In the genomic region with DNA sequence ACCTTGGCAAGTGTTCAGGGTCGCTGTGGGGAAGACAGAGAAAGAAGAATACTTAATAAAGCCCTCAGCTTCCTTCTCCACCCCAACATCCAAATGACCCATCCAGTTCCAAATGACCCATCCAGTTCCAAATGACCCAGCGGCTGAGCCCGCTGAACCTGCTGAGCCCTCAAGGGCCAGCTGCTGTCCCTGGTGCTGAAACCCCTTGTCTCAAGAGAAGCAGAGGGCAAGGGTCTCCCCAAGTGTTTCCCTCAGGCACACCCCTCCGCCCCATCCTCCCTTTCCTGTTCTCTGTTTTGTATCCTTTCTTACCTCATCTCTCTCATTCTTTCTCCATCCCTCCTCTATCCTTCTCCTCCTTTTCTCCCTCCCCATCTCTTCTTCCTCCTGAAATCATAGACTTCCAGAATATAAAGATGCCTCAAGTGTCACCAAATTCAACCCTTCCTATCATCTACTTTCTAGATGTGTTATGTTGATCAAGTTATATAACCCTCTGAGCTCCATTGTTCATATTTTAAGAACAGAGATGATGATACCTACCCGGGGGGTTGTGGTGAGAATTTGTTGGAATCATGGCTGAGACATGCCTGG, we compare ENCODE assay signal across 12 cellular contexts. TPM values are rescaled to one million over a fixed set of nuclear protein-coding genes. Genes with fewer than 3 reads are reported as not detected.
DNase-seq lines count a peak whose midpoint lies in the region; ATAC-seq, FAIRE-seq and TF ChIP-seq lines count a peak whose summit lies in the region.
"Had no signal": no experiment of that assay in that cellular context is flagged by ENCODE, and none has a peak within 500 bp of the region (broad histone marks: within the 10 kb centered on the region; RNA-seq: fewer than 3 reads in every experiment).

No MANE protein-coding gene starts in this region.

- no peaks in the 10 kb centered on the region for H3K4me1 ChIP-seq in breast epithelium
- H3K4me1 ChIP-seq in OCI-LY7 (ENCODE audit: insufficient read depth, low read length, poor library complexity, severe bottlenecking), result no peaks in the 10 kb centered on the region
- H3K4me1 ChIP-seq in H1 (replicated peaks in 1 of 4; ENCODE audit: control insufficient read depth in 3 of 4, insufficient read depth in 4 of 4, low read length in 3 of 4), result peaks cover 7 to 15% (median 9%) of the 10 kb centered on the region in 4 experiments
- H3K4me1 ChIP-seq: suprapubic skin had no signal

- no peak overlapping the region for H2BK5ac ChIP-seq in H1 (ENCODE audit: low read depth, low read length)

- H3K4me3 ChIP-seq in breast epithelium, result no peak overlapping the region
- no peak overlapping the region for H3K4me3 ChIP-seq in OCI-LY7 (ENCODE audit: low read depth, low read length, poor library complexity, severe bottlenecking)
- H3K4me3 ChIP-seq in H1 (ENCODE audit: extremely low read depth in 1 of 4, insufficient read depth in 2 of 4, low read depth in 3 of 4, low read length in 4 of 4), result no peak overlapping the region
- H3K4me3 ChIP-seq: suprapubic skin had no signal

- no peaks in the 10 kb centered on the region for H3K79me1 ChIP-seq in H1 (ENCODE audit: low read depth, low read length)

- H3K27ac ChIP-seq in breast epithelium, result no peak overlapping the region
- H3K27ac ChIP-seq in OCI-LY7 (ENCODE audit: low read depth, low read length, poor library complexity, severe bottlenecking), result no peak overlapping the region
- no peak overlapping the region for H3K27ac ChIP-seq in H1 (ENCODE audit: low read depth, low read length)
- H3K27ac ChIP-seq: suprapubic skin had no signal

- TF ChIP-seq EP300 in H1 (IDR thresholded peaks at IDR 0.05; ENCODE audit: borderline replicate concordance in 1 of 2, low read depth in 2 of 2, low read length in 2 of 2), result no peak

- TF ChIP-seq POLR2A in breast epithelium (IDR thresholded peaks at IDR 0.05), result no peak
- TF ChIP-seq POLR2A in H1 (IDR thresholded peaks at IDR 0.05; ENCODE audit: control extremely low read depth in 1 of 2, low read depth in 2 of 2, low read length in 2 of 2), result no peak

- DNase-seq in T47D (ENCODE audit: low read depth in 1 of 2, low spot score in 1 of 2) (peak; percentile 34 to 74), breast epithelium (ENCODE audit: low spot score in 2 of 2) (no peak), OCI-LY7 (ENCODE audit: low spot score) (peak; percentile 21), H1 (ENCODE audit: low read depth in 1 of 2, low spot score in 2 of 2) (peak; percentile 27 to 87), renal cortical epithelial cell (ENCODE audit: low read depth) (peak; percentile 14), NK-92 (lab: John Stamatoyannopoulos, UW; ENCODE audit: unreplicated experiment) (no peak)
- DNase-seq: NCI-H2081 had no signal

- no peak for ATAC-seq in HG03159 (IDR thresholded peaks at IDR 0.05; ENCODE audit: unreplicated experiment)
- no peak for ATAC-seq in GM21360 (IDR thresholded peaks at IDR 0.05; ENCODE audit: unreplicated experiment)

- no peak overlapping the region for H3K18ac ChIP-seq in H1 (ENCODE audit: extremely low read depth, low read length)

- H4K8ac ChIP-seq in H1 (ENCODE audit: extremely low read depth, insufficient read depth, low read length), result no peak overlapping the region

- no peak overlapping the region for H2BK20ac ChIP-seq in H1 (ENCODE audit: low read length)

- H3K79me2 ChIP-seq in OCI-LY7 (ENCODE audit: insufficient read depth, low read depth, low read length) (no peaks in the 10 kb centered on the region), H1 (ENCODE audit: control insufficient read depth in 1 of 2, insufficient read depth in 2 of 2, low read length in 2 of 2) (no peaks in the 10 kb centered on the region)

- WGBS in H1 (ENCODE audit: extremely low coverage in 1 of 2, insufficient coverage in 1 of 2, insufficient read length in 1 of 2, insufficient replicate concordance in 2 of 2, low coverage in 1 of 2, low lambda C conversion rate in 2 of 2, missing lambda C conversion rate in 1 of 2), 2 experiments, result 37% methylated on average over 5 of the region's 5 CpGs; no CpG with 5 or more reads in 1 of the 2 experiments

- in situ Hi-C loops in T47D (cut with HindIII; ENCODE audit: low pct_unique_long_range_greater_than_20kb, low sequenced_read_pairs), result no loop called here

- no peak overlapping the region for H3K14ac ChIP-seq in H1 (ENCODE audit: insufficient read length)

- no peak overlapping the region for H3K56ac ChIP-seq in H1 (replicated peaks; ENCODE audit: insufficient read length, low read depth, low read length)

- peak in 1 of 2 experiments; percentile 9; a peak in 1 of 4 replicates for TF ChIP-seq RAD21 in H1 (IDR thresholded peaks at IDR 0.05 in 1 of 2, conservative IDR thresholded peaks at IDR 0.05 in 1 of 2; ENCODE audit: low read depth in 2 of 2, low read length in 2 of 2)

- no peaks in the 10 kb centered on the region for H3K36me3 ChIP-seq in breast epithelium
- no peaks in the 10 kb centered on the region for H3K36me3 ChIP-seq in OCI-LY7 (ENCODE audit: insufficient read depth, low read length)
- H3K36me3 ChIP-seq in H1 (ENCODE audit: control insufficient read depth in 2 of 4, insufficient read depth in 4 of 4, low read length in 3 of 4), result no peaks in the 10 kb centered on the region
- H3K36me3 ChIP-seq: suprapubic skin had no signal

- H3K9me3 ChIP-seq in breast epithelium (no peaks in the 10 kb centered on the region), OCI-LY7 (ENCODE audit: low read length) (no peaks in the 10 kb centered on the region), H1 (ENCODE audit: insufficient read depth in 2 of 2, low read depth in 1 of 2, low read length in 1 of 2) (no peaks in the 10 kb centered on the region)
- H3K9me3 ChIP-seq: suprapubic skin had no signal

- no peak overlapping the region for H4K5ac ChIP-seq in H1 (ENCODE audit: insufficient read length, low read depth, low read length)

- no peak overlapping the region for H3K9ac ChIP-seq in H1 (replicated peaks in 1 of 4; ENCODE audit: extremely low read depth in 1 of 4, low read depth in 3 of 4, low read length in 3 of 4)

- TF ChIP-seq CTCF in breast epithelium (IDR thresholded peaks at IDR 0.05), result no peak
- no peak for TF ChIP-seq CTCF in OCI-LY7 (conservative IDR thresholded peaks at IDR 0.05; ENCODE audit: low read length)
- TF ChIP-seq CTCF in H1 (IDR thresholded peaks at IDR 0.05; ENCODE audit: control extremely low read depth in 1 of 3, insufficient read depth in 1 of 3, low read depth in 1 of 3, low read length in 3 of 3), result no peak

- no peaks in the 10 kb centered on the region for H3K23me2 ChIP-seq in H1 (ENCODE audit: low read depth, low read length)

- no peak overlapping the region for H2BK15ac ChIP-seq in H1 (ENCODE audit: low read length)

- POLR2A ChIA-PET in OCI-LY7 (lab: Charles Lee) (no interaction called here), H1 (lab: Charles Lee; ENCODE audit: partially characterized antibody) (interaction anchor here (0.9 to 2.3 kb wide), 4 partner anchors 10 to 41 kb away, joined by 3 to 8 read pairs (median 6); no protein-coding TSS in a partner anchor)

- no peak overlapping the region for H3K4me2 ChIP-seq in OCI-LY7 (ENCODE audit: low read length)
- no peak overlapping the region for H3K4me2 ChIP-seq in H1 (ENCODE audit: insufficient read depth in 1 of 2, low read depth in 2 of 2, low read length in 2 of 2)

- no peak overlapping the region for H2BK12ac ChIP-seq in H1 (ENCODE audit: low read depth, low read length)

- CTCF ChIA-PET in OCI-LY7 (lab: Charles Lee; ENCODE audit: unreplicated experiment) (no interaction called here), H1 (lab: Charles Lee; ENCODE audit: partially characterized antibody) (interaction anchor here (0.7 to 12.1 kb wide), 12 partner anchors 10 to 66 kb away, joined by 3 to 87 read pairs (median 6); no protein-coding TSS in a partner anchor)

- H3K27me3 ChIP-seq in breast epithelium (peaks cover 0 to under 1% of the 10 kb centered on the region in 2 donors), H1 (replicated peaks in 1 of 4; ENCODE audit: control insufficient read depth in 3 of 4, extremely low read depth in 1 of 4, insufficient read depth in 3 of 4, low read length in 3 of 4) (peaks cover 0 to 8% (median 0%) of the 10 kb centered on the region in 4 experiments; a peak in 1 of 7 replicates)

- H4K20me1 ChIP-seq in OCI-LY7 (ENCODE audit: insufficient read depth, low read length), result no peaks in the 10 kb centered on the region
- H4K20me1 ChIP-seq in H1 (replicated peaks in 1 of 2; ENCODE audit: control insufficient read depth in 1 of 2, insufficient read depth in 2 of 2, low read length in 2 of 2), result peaks cover 0 to 5% of the 10 kb centered on the region in 2 experiments

- no peak overlapping the region for H2AK5ac ChIP-seq in H1 (ENCODE audit: low read depth, low read length)

- H2BK120ac ChIP-seq in H1 (replicated peaks; ENCODE audit: low read depth, low read length), result no peak overlapping the region

- H2AFZ ChIP-seq in OCI-LY7 (ENCODE audit: low read length), result no peak overlapping the region
- H2AFZ ChIP-seq in H1 (ENCODE audit: low read length), result no peak overlapping the region

- peak; percentile 90 for FAIRE-seq in H1 (lab: Jason Lieb, UNC)
- FAIRE-seq: GM18507 had no signal

- no TSS peak for BruUV-seq in OCI-LY7 (replicated peaks; lab: Mats Ljungman, UMichigan)

- H3K4ac ChIP-seq in H1 (replicated peaks; ENCODE audit: insufficient read length, low read depth, low read length), result no peak overlapping the region

- intact Hi-C loops in breast epithelium (cut with DNase I; ENCODE audit: low total_unique reads) (no loop called here), OCI-LY7 (cut with micrococcal nuclease; ENCODE audit: unreplicated experiment) (no loop called here)

- no peak overlapping the region for H3K23ac ChIP-seq in H1 (ENCODE audit: insufficient read length)

- H4K91ac ChIP-seq in H1 (replicated peaks; ENCODE audit: insufficient read length, low read length), result no peak overlapping the region

- no peaks in the 10 kb centered on the region for H3K9me2 ChIP-seq in OCI-LY7 (ENCODE audit: insufficient read depth, low read length)

TF ChIP-seq in H1, 55 proteins besides CTCF, POLR2A, EP300 and RAD21 (continues in another document):
- TF ChIP-seq SAP30 (IDR thresholded peaks at IDR 0.05; ENCODE audit: insufficient read depth, insufficient replicate concordance, low read length) (peak; percentile 53), FOSL1 (IDR thresholded peaks at IDR 0.05; ENCODE audit: insufficient read depth, low read depth, low read length) (no peak), SP4 (IDR thresholded peaks at IDR 0.05; ENCODE audit: low read length) (no peak)

RNA-seq across cellular contexts. Expression of a gene that starts 29.0 kb away (rescaled TPM):
- total RNA-seq in breast epithelium (under 1 TPM in 1 of 3 donors, not detected in 2; 0.33 TPM), OCI-LY7 (2022) (not detected in 2 replicates), renal cortical epithelial cell (not detected in 2 replicates)
- not detected in 2 replicates for total RNA-seq in OCI-LY7 (2014; rRNA removed; shearing (Covaris generic))
- total RNA-seq in H1 (2021; fragmentation: NEBNext Ultra II Directional; extraction: Animal tissue kit (Norgen Biotek cat#: 25700)), result 1.0 and 2.0 TPM in 2 replicates
- polyA plus RNA-seq in H1 (2011; rRNA removed), result 2.7 and 3.3 TPM in 2 replicates
- 4.3 TPM for polyA plus RNA-seq in H1 (2011; cell fraction: cytosol; rRNA removed)
- 3.7 TPM for polyA plus RNA-seq in H1 (2011; cell fraction: nucleus; rRNA removed)
- polyA plus RNA-seq in H1 (2012, experiment 1 of 2), result 2.1 to 3.9 TPM (median 3.0 TPM) in 4 replicates
- polyA plus RNA-seq in H1 (2012, experiment 2 of 2), result 1.3 TPM
- polyA plus RNA-seq in H1 (2013, experiment 1 of 2), result 2.0 TPM
- 1.5 TPM for polyA plus RNA-seq in H1 (2013, experiment 2 of 2)
- polyA minus RNA-seq in H1 (2011; rRNA and poly(A)+ RNA removed), result 0.61 and 2.4 TPM in 2 replicates
- 3.3 TPM for polyA minus RNA-seq in H1 (2011; cell fraction: cytosol; rRNA and poly(A)+ RNA removed)
- 11.1 TPM for polyA minus RNA-seq in H1 (2011; cell fraction: nucleus; rRNA and poly(A)+ RNA removed)
- polyA plus RNA-seq: CD14-positive monocyte had no signal

Comparison
In these comparisons a context has a peak if more than half of its experiments do, and no peak if none do; other contexts are left out.
1. DNase-seq: peak in T47D (2 of 2), OCI-LY7 (single experiment), H1 (2 of 2) and renal cortical epithelial cell (single experiment); none in breast epithelium (0 of 2) and NK-92 (single experiment).